In the genomic region with DNA sequence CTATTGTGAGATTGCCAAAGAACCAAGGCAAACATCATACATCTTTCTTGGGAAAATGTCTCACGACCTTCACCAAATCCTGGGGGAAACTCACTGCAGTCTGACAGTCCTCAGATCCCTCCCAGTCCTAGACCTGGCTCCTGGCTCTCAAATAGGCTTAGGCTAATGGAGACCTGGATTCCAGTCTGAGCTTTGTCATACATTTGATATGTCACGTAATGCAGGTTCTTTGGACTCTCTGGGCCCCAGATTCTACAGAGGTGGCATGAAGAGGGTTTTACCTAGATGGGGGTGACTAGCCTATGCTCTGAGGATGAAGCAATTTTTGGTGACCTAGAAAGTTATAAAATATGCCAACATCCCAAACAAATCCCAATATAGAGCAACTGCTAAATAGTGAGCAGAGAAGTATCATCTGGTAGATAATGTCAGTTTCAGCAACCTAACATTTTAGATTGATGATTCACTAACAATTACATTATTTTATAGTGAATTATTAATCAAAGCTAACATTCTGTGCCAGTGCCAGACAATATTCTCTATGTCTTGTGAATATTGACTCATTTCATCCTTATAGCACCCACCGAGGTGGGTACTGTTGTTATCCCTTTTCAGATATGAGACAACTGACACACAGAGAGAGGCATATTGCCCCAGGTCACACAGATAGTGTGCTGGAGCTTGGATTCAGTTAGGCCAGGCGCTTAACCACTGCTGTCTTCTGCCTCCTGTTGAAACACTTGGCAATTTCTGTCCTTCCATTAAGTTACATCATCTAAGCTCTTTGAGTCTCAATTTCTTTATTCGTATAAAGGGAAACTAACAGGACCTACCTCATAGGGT, we compare ENCODE assay signal across 14 cellular contexts.
DNase-seq lines count a peak whose midpoint lies in the region; ATAC-seq and TF ChIP-seq lines count a peak whose summit lies in the region.
"Had no signal": no experiment of that assay in that cellular context is flagged by ENCODE, and none has a peak within 500 bp of the region (broad histone marks: within the 10 kb centered on the region; RNA-seq: fewer than 3 reads in every experiment).

No MANE protein-coding gene starts in this region.

- no peak overlapping the region for H3K9ac ChIP-seq in PC-3 (ENCODE audit: low read length)

- H3K36me3 ChIP-seq in PC-3 (ENCODE audit: low read depth, low read length) (no peaks in the 10 kb centered on the region), vagina (no peaks in the 10 kb centered on the region), HAP-1 (replicated peaks) (no peaks in the 10 kb centered on the region), thyroid gland (no peaks in the 10 kb centered on the region)
- H3K36me3 ChIP-seq: BE2C had no signal

- H3K9me3 ChIP-seq in PC-3 (ENCODE audit: low read length) = no peaks in the 10 kb centered on the region
- H3K9me3 ChIP-seq in vagina = no peaks in the 10 kb centered on the region
- H3K9me3 ChIP-seq in HAP-1 = no peaks in the 10 kb centered on the region
- no peaks in the 10 kb centered on the region for H3K9me3 ChIP-seq in thyroid gland
- H3K9me3 ChIP-seq: BE2C, Caco-2 had no signal

- H3K27me3 ChIP-seq in PC-3 (ENCODE audit: low read length) (no peaks in the 10 kb centered on the region), vagina (no peaks in the 10 kb centered on the region), HAP-1 (ENCODE audit: low read depth) (no peaks in the 10 kb centered on the region), thyroid gland (no peaks in the 10 kb centered on the region)
- H3K27me3 ChIP-seq: BE2C had no signal

- no peaks in the 10 kb centered on the region for H3K9me2 ChIP-seq in PC-3 (replicated peaks; ENCODE audit: low read length)

- CTCF ChIA-PET in PC-3 (lab: Charles Lee) = no interaction called here

- DNase-seq in ACHN (peak; percentile 14), PC-3 (peak; percentile 5), islet precursor cell (peak; percentile 2), vagina (ENCODE audit: extremely low spot score in 2 of 2) (peak; percentile 32 to 43), cortex of kidney (lab: John Stamatoyannopoulos, UW) (no peak), HAP-1 (ENCODE audit: low spot score in 2 of 2) (no peak), thyroid gland (no peak)
- DNase-seq: BE2C; Caco-2; CD8-positive, alpha-beta memory T cell; DMS 273 treated with DMSO at 0.1 percent for 48 hours; HCEC 1CT had no signal

- no peaks in the 10 kb centered on the region for H3F3A ChIP-seq in PC-3 (ENCODE audit: low read length, unreplicated experiment)

- no peaks in the 10 kb centered on the region for H3K79me2 ChIP-seq in PC-3 (ENCODE audit: low read length)

- intact Hi-C loops in PC-3 (cut with micrococcal nuclease) (no loop called here), vagina (cut with DNase I) (no loop called here), thyroid gland (cut with DNase I) (no loop called here)

- H4K20me1 ChIP-seq in PC-3 (ENCODE audit: low read length) = no peaks in the 10 kb centered on the region

- 90 to 93% methylated on average over 5 of the region's 5 CpGs for WGBS in thyroid gland, 2 donors

- H3K27ac ChIP-seq in PC-3 (ENCODE audit: low read length) (no peak overlapping the region), vagina (no peak overlapping the region), thyroid gland (no peak overlapping the region)
- H3K27ac ChIP-seq: C4-2B had no signal

- TF ChIP-seq POLR2A in vagina (IDR thresholded peaks at IDR 0.05) (no peak), thyroid gland (IDR thresholded peaks at IDR 0.05) (no peak)

- H3K4me2 ChIP-seq in PC-3 (ENCODE audit: low read length) = no peak overlapping the region

- no peak overlapping the region for H2AFZ ChIP-seq in PC-3 (ENCODE audit: low read length)

- POLR2A ChIA-PET in PC-3 (lab: Charles Lee; ENCODE audit: unreplicated experiment) = no interaction called here

- H3K4me1 ChIP-seq in PC-3 (ENCODE audit: insufficient read depth, low read length) (no peaks in the 10 kb centered on the region), vagina (no peaks in the 10 kb centered on the region), HAP-1 (no peaks in the 10 kb centered on the region), thyroid gland (no peaks in the 10 kb centered on the region)
- H3K4me1 ChIP-seq: BE2C, Caco-2 had no signal

- no peak overlapping the region for H3K4me3 ChIP-seq in PC-3 (ENCODE audit: low read length)
- H3K4me3 ChIP-seq in vagina = no peak overlapping the region
- H3K4me3 ChIP-seq in HAP-1 = no peak overlapping the region
- no peak overlapping the region for H3K4me3 ChIP-seq in thyroid gland (replicated peaks in 1 of 3)
- H3K4me3 ChIP-seq: K562 had no signal

- ATAC-seq in PC-3 = no peak
- ATAC-seq: K562 had no signal

- BruUV-seq in PC-3 (replicated peaks; lab: Mats Ljungman, UMichigan) = no TSS peak

- in situ Hi-C loops in ACHN (cut with HindIII; ENCODE audit: low pct_ligation_motif_present, low pct_unique_long_range_greater_than_20kb, low sequenced_read_pairs) (no loop called here), HAP-1 (cut with MboI; ENCODE audit: low sequenced_read_pairs) (no loop called here)

- TF ChIP-seq CTCF in PC-3 (conservative IDR thresholded peaks at IDR 0.05; ENCODE audit: low read depth, low read length) = no peak
- TF ChIP-seq CTCF in vagina (IDR thresholded peaks at IDR 0.05) = no peak
- no peak for TF ChIP-seq CTCF in thyroid gland (IDR thresholded peaks at IDR 0.05)

Comparison
In these comparisons a context has a peak if more than half of its experiments do, and no peak if none do; other contexts are left out.
1. DNase-seq: peak in ACHN (single experiment), PC-3 (single experiment), islet precursor cell (single experiment) and vagina (2 of 2); none in cortex of kidney (single experiment), HAP-1 (0 of 2) and thyroid gland (0 of 2).